ENCODE assay signal across 3 cellular contexts in the genomic region with DNA sequence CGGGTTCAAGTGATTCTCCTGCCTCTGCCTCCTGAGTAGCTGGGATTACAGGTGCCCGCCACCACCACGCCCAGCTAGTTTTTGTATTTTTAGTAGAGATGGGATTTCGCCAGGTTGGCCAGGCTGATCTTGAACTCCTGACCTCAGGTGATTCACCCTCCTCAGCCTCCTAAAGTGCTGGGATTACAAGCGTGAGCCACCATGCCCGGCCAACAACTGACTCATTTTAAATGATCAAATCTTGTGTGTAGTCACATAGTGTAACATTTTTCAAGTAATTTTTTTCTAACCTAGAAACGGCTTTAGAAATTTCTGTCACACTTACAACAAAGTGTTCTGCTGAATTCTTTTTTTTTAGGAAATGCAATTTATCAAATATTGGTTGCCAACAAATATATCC. TPM values are rescaled to one million over a fixed set of nuclear protein-coding genes. Genes with fewer than 3 reads are reported as not detected.
"Had no signal": no experiment of that assay in that cellular context is flagged by ENCODE, and none has a peak within 500 bp of the region (broad histone marks: within the 10 kb centered on the region; RNA-seq: fewer than 3 reads in every experiment).

No MANE protein-coding gene starts in this region.

RNA-seq across cellular contexts. Expression of gene PCDH19, which starts 31.2 kb away (rescaled TPM):
- total RNA-seq: mononuclear cell, natural killer cell had no signal
- polyA plus RNA-seq: immature natural killer cell had no signal
